In genomic region chr13:41678320-41678719, GRCh38 we compare ENCODE assay signal across 18 cellular contexts.
DNase-seq lines count a peak whose midpoint lies in the region; TF ChIP-seq lines count a peak whose summit lies in the region.
"Had no signal": no experiment of that assay in that cellular context is flagged by ENCODE, and none has a peak within 500 bp of the region (broad histone marks: within the 10 kb centered on the region; RNA-seq: fewer than 3 reads in every experiment).

No MANE protein-coding gene starts in this region.

- H3K4me2 ChIP-seq in SK-N-SH = peak overlapping the region; percentile 10; the same call in 1 of the 2 replicates
- H3K4me2 ChIP-seq: neural progenitor cell had no signal

- no peaks in the 10 kb centered on the region for H4K20me1 ChIP-seq in SK-N-SH (ENCODE audit: insufficient read depth)

- no peaks in the 10 kb centered on the region for H3K9me3 ChIP-seq in SK-N-SH
- H3K9me3 ChIP-seq: upper lobe of right lung had no signal

- CTCF ChIA-PET in SK-N-SH (lab: Yijun Ruan, JAX) = interaction anchor here (1.0 to 5.0 kb wide), 3 partner anchors 10 to 433 kb away, joined by 3 to 28 read pairs (median 5); no protein-coding TSS in a partner anchor

- H3K4me1 ChIP-seq in SK-N-SH (ENCODE audit: control insufficient read depth in 1 of 2, insufficient read depth in 2 of 2, low read depth in 1 of 2, low read length in 1 of 2) (no peaks in the 10 kb centered on the region; a peak in 3 of 4 replicates), rectal smooth muscle tissue (ENCODE audit: control insufficient read depth, insufficient read depth, low read length) (peaks cover 14% of the 10 kb centered on the region)

- H3K4me3 ChIP-seq in SK-N-SH (ENCODE audit: low read depth in 2 of 2, low read length in 1 of 2) (no peak overlapping the region), fibroblast of pulmonary artery (replicated peaks; ENCODE audit: low read depth, low read length) (no peak overlapping the region), rectal smooth muscle tissue (ENCODE audit: low read length) (no peak overlapping the region)
- H3K4me3 ChIP-seq: neural progenitor cell, upper lobe of right lung had no signal

- no peak for TF ChIP-seq CTCF in SK-N-SH (IDR thresholded peaks at IDR 0.05)
- no peak for TF ChIP-seq CTCF in fibroblast of pulmonary artery (IDR thresholded peaks at IDR 0.05; ENCODE audit: low read length, missing control alignments)

- H3F3A ChIP-seq in SK-N-SH (replicated peaks; ENCODE audit: insufficient read depth) = peaks cover 6% of the 10 kb centered on the region

- TF ChIP-seq RAD21 in SK-N-SH (IDR thresholded peaks at IDR 0.05; ENCODE audit: low read length) = no peak

- H3K9ac ChIP-seq in SK-N-SH (no peak overlapping the region), rectal smooth muscle tissue (ENCODE audit: low read length) (no peak overlapping the region)
- H3K9ac ChIP-seq: neural progenitor cell had no signal

- no peaks in the 10 kb centered on the region for H3K79me2 ChIP-seq in SK-N-SH (ENCODE audit: insufficient read depth)

- peak overlapping the region; percentile 22 to 37; a peak in 2 of 4 replicates for H3K27ac ChIP-seq in SK-N-SH (ENCODE audit: low read depth in 2 of 2, low read length in 1 of 2)
- H3K27ac ChIP-seq in rectal smooth muscle tissue (ENCODE audit: low read depth, low read length) = peak overlapping the region; percentile 10
- H3K27ac ChIP-seq: neural progenitor cell, upper lobe of right lung, VCaP had no signal

- POLR2A ChIA-PET in SK-N-SH (lab: Yijun Ruan, JAX) = no interaction called here

- peak; percentile 15 for DNase-seq in G401 (ENCODE audit: low spot score)
- no peak for DNase-seq in SK-N-SH
- peak; percentile 34 for DNase-seq in fibroblast of pulmonary artery (ENCODE audit: low read depth)
- no peak for DNase-seq in iPS-NIHi11 (ENCODE audit: low spot score)
- DNase-seq in NCI-H526 treated with DMSO at 0.1 percent for 48 hours (lab: John Stamatoyannopoulos, UW) = no peak
- DNase-seq in nucleus accumbens (lab: John Stamatoyannopoulos, UW) = no peak
- DNase-seq: activated CD4-positive, alpha-beta memory T cell treated with anti-CD3 and anti-CD28 coated beads for 36 hours; activated naive CD4-positive, alpha-beta T cell treated with anti-CD3 and anti-CD28 coated beads for 36 hours; activated T-cell treated with anti-CD3 and anti-CD28 coated beads, Interleukin-2, amount 50 U/mL, for 1 hour; erythroblast; H9; kidney; NCI-H187 treated with DMSO at 0.1 percent for 48 hours; stimulated activated naive CD8-positive, alpha-beta T cell treated with anti-CD3 and anti-CD28 coated beads, Interleukin-15, Interleukin-2, amounts not matched to agents 100 U/mL and 50 U/mL, for 24 hours; upper lobe of right lung had no signal

- WGBS in SK-N-SH (ENCODE audit: low lambda C conversion rate) = 54% methylated on average over 3 of the region's 3 CpGs

- no peaks in the 10 kb centered on the region for H3K9me2 ChIP-seq in SK-N-SH

- no peaks in the 10 kb centered on the region for H3K27me3 ChIP-seq in SK-N-SH (ENCODE audit: insufficient read depth)
- no peaks in the 10 kb centered on the region for H3K27me3 ChIP-seq in rectal smooth muscle tissue (ENCODE audit: control insufficient read depth, insufficient read depth, low read length)
- H3K27me3 ChIP-seq: neural progenitor cell, upper lobe of right lung had no signal

- no peak for TF ChIP-seq EP300 in SK-N-SH (IDR thresholded peaks at IDR 0.05; ENCODE audit: borderline replicate concordance in 1 of 2, low read depth in 1 of 2, low read length in 1 of 2)

- H3K36me3 ChIP-seq in SK-N-SH (replicated peaks in 1 of 2; ENCODE audit: control insufficient read depth in 1 of 2, insufficient read depth in 2 of 2, low read length in 1 of 2) (peaks cover under 1 to 1% of the 10 kb centered on the region in 2 experiments), rectal smooth muscle tissue (ENCODE audit: control insufficient read depth, insufficient read depth, low read length) (peaks cover 2% of the 10 kb centered on the region)
- H3K36me3 ChIP-seq: neural progenitor cell, upper lobe of right lung had no signal

- in situ Hi-C loops in G401 (cut with HindIII; ENCODE audit: low sequenced_read_pairs) = no loop called here

- H2AFZ ChIP-seq in SK-N-SH (ENCODE audit: low read depth) = no peak overlapping the region
- H2AFZ ChIP-seq: neural progenitor cell had no signal

TF ChIP-seq in SK-N-SH, 30 proteins besides CTCF, POLR2A, EP300 and RAD21:
- TF ChIP-seq MXI1 (IDR thresholded peaks at IDR 0.05; ENCODE audit: low read depth, low read length) (no peak), PBX3 (IDR thresholded peaks at IDR 0.05) (peak; percentile 64), GABPA (IDR thresholded peaks at IDR 0.05; ENCODE audit: low read depth) (no peak), IRF3 (IDR thresholded peaks at IDR 0.05; ENCODE audit: low read depth, low read length) (no peak), TAF1 (IDR thresholded peaks at IDR 0.05; ENCODE audit: borderline replicate concordance, low read depth, low read length) (no peak), YY1 (IDR thresholded peaks at IDR 0.05; ENCODE audit: low read depth) (no peak), TEAD4 (IDR thresholded peaks at IDR 0.05; ENCODE audit: borderline replicate concordance, insufficient read depth) (no peak), MEF2A (IDR thresholded peaks at IDR 0.05; ENCODE audit: borderline replicate concordance, low read depth) (peak; percentile 39; the same call in 1 of the 2 replicates), NRF1 (IDR thresholded peaks at IDR 0.05; ENCODE audit: low read depth, low read length) (no peak), CHD2 (IDR thresholded peaks at IDR 0.05; ENCODE audit: low read length, partially characterized antibody) (no peak), TCF12 (IDR thresholded peaks at IDR 0.05) (0 out of 2 replicates have a peak, but pooled peaks have one; percentile 4), EZH2phosphoT487 (IDR thresholded peaks at IDR 0.05; ENCODE audit: borderline replicate concordance, low read depth) (no peak), ZBTB33 (IDR thresholded peaks at IDR 0.05; ENCODE audit: borderline replicate concordance, low read depth) (no peak), FOXJ3 (CRISPR knock-in tag; IDR thresholded peaks at IDR 0.05) (no peak), NFIC (IDR thresholded peaks at IDR 0.05; ENCODE audit: borderline replicate concordance) (peak; percentile 49; the same call in 1 of the 2 replicates), JUND (IDR thresholded peaks at IDR 0.05) (0 out of 2 replicates have a peak, but pooled peaks have one; percentile 13), ELF1 (IDR thresholded peaks at IDR 0.05) (no peak), GATA2 (CRISPR knock-in tag; IDR thresholded peaks at IDR 0.05) (no peak), MAX (IDR thresholded peaks at IDR 0.05; ENCODE audit: low read depth) (no peak), RFX5 (IDR thresholded peaks at IDR 0.05; ENCODE audit: low read length) (no peak), POLR2AphosphoS5 (IDR thresholded peaks at IDR 0.05; ENCODE audit: low read depth, low read length) (no peak)

Comparison
In these comparisons a context has a peak if more than half of its experiments do, and no peak if none do; other contexts are left out.
1. DNase-seq: peak in G401 (single experiment) and fibroblast of pulmonary artery (single experiment); none in SK-N-SH (single experiment), iPS-NIHi11 (single experiment), NCI-H526 treated with DMSO at 0.1 percent for 48 hours (single experiment) and nucleus accumbens (0 of 56).